ENCODE assay signal across 9 cellular contexts in the genomic region with DNA sequence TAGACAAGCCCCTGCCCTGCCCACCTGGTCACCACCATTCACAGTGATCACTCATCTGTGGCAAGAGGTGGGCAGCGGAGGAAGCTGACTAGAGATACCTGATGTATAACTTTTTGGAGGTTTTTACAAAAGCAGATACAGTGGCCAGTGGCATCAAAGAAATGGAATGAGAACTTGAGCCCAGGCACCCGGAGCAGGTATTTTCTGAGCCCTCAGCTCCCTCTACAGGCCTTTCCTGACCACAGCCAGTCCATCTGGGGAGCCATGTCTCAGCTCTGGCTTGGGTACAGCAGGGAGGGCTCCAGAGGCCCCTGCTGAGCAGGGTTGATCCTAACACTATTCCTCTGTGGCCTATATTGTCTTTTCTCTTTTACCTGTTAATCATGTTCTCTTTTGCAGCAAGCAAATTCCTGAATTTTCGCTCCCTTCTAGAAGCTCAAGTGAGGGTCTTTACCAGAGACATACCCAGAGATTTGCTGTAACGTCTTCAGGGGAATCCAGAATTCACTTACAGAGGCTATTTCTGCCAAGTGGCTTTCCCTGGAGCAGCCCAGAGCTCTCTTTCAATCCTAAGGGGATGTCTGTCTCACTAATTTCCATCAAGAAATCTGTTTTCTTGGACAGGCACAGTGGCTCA. TPM values are rescaled to one million over a fixed set of nuclear protein-coding genes. Genes with fewer than 3 reads are reported as not detected.
A peak's percentile ranks its signal among the peaks of the same experiment; 100 is the strongest.
DNase-seq lines count a peak whose midpoint lies in the region; ATAC-seq, FAIRE-seq and TF ChIP-seq lines count a peak whose summit lies in the region.
"Had no signal": no experiment of that assay in that cellular context is flagged by ENCODE, and none has a peak within 500 bp of the region (broad histone marks: within the 10 kb centered on the region; RNA-seq: fewer than 3 reads in every experiment).

No MANE protein-coding gene starts in this region.

- no peaks in the 10 kb centered on the region for H3K4me1 Mint-ChIP-seq in brain

- DNase-seq in DMS114 treated with DMSO at 0.1 percent for 48 hours (lab: John Stamatoyannopoulos, UW; ENCODE audit: unreplicated experiment) (peak; percentile 62), H54 (ENCODE audit: insufficient read length, low spot score) (peak; percentile 42), NCI-H69 (lab: John Stamatoyannopoulos, UW) (peak; percentile 30), kidney epithelial cell (ENCODE audit: low read depth) (no peak), thoracic aorta (ENCODE audit: low spot score) (no peak)

- H3K4me1 ChIP-seq in thoracic aorta (ENCODE audit: control insufficient read depth in 1 of 2, low read depth in 2 of 2), result no peaks in the 10 kb centered on the region

- no peaks in the 10 kb centered on the region for H3K27me3 Mint-ChIP-seq in brain

- TF ChIP-seq CTCF in brain (conservative IDR thresholded peaks at IDR 0.05) (peak; percentile 68 to 82), kidney epithelial cell (IDR thresholded peaks at IDR 0.05; ENCODE audit: insufficient read depth, low read length, poor library complexity, severe bottlenecking) (peak; percentile 91), thoracic aorta (IDR thresholded peaks at IDR 0.05) (peak; percentile 40)

- no peaks in the 10 kb centered on the region for H3K27me3 ChIP-seq in kidney epithelial cell (ENCODE audit: control insufficient read depth, insufficient read depth, low read length)
- H3K27me3 ChIP-seq in thoracic aorta (replicated peaks; ENCODE audit: insufficient read depth), result no peaks in the 10 kb centered on the region

- TF ChIP-seq POLR2A in H54 (IDR thresholded peaks at IDR 0.05; ENCODE audit: low read depth, low read length), result no peak

- ATAC-seq in thoracic aorta (ENCODE audit: insufficient number of reproducible peaks, low FRiP score, low read depth), result no peak
- no peak for ATAC-seq in GM18858 (IDR thresholded peaks at IDR 0.05; ENCODE audit: unreplicated experiment)
- ATAC-seq in GM19035 (IDR thresholded peaks at IDR 0.05; ENCODE audit: unreplicated experiment), result no peak

- H3K4me3 ChIP-seq in kidney epithelial cell (ENCODE audit: low read depth, low read length), result no peak overlapping the region
- H3K4me3 ChIP-seq in thoracic aorta, result no peak overlapping the region
- H3K4me3 ChIP-seq: skin epidermis had no signal

- no peak overlapping the region for H3K4me3 Mint-ChIP-seq in brain

- no peak overlapping the region for H3K27ac ChIP-seq in thoracic aorta
- H3K27ac ChIP-seq: skin epidermis had no signal

- H3K27ac Mint-ChIP-seq in brain, result no peak overlapping the region

- peaks cover 0 to 7% (median 4%) of the 10 kb centered on the region in 5 experiments for H3K9me3 Mint-ChIP-seq in brain

- H3K36me3 ChIP-seq in kidney epithelial cell (ENCODE audit: control insufficient read depth, insufficient read depth, low read length) (no peaks in the 10 kb centered on the region), thoracic aorta (no peaks in the 10 kb centered on the region)

- no peaks in the 10 kb centered on the region for H3K9me3 ChIP-seq in thoracic aorta

- peak; percentile 36 for FAIRE-seq in H54 (lab: Jason Lieb, UNC)

- peaks cover 4% of the 10 kb centered on the region for H3K36me3 Mint-ChIP-seq in brain

RNA-seq across cellular contexts. Expression of gene GPR157, which starts 27.3 kb away (rescaled TPM):
- 0.15 TPM for polyA plus RNA-seq in brain (ENCODE audit: insufficient read depth, low read depth, low replicate concordance)
- total RNA-seq in kidney epithelial cell (6.4 and 9.4 TPM in 2 replicates), thoracic aorta (1 to 10 TPM; 5.4 to 7.0 TPM)

RNA-seq across cellular contexts. Expression of gene SLC2A5, which starts 32.2 kb away (rescaled TPM):
- polyA plus RNA-seq in brain (ENCODE audit: insufficient read depth, low read depth, low replicate concordance), result 1.3 TPM
- total RNA-seq in kidney epithelial cell (0.07 TPM in 1 of 2 replicates, not detected in the other), thoracic aorta (10 to 100 TPM in 1 of 2 donors, 1 to 10 TPM in 1; 3.9 to 14.7 TPM)

Comparison
In these comparisons a context has a peak if more than half of its experiments do, and no peak if none do; other contexts are left out.
1. DNase-seq: peak in DMS114 treated with DMSO at 0.1 percent for 48 hours (single experiment), H54 (single experiment) and NCI-H69 (single experiment); none in kidney epithelial cell (single experiment) and thoracic aorta (single experiment).
2. CTCF ChIP-seq: peak in every context shown above with its lines; median percentile 91 in kidney epithelial cell; 75 in brain; 40 in thoracic aorta.